12 cellular contexts compared by ENCODE assay signal in genomic region chr10:122463466-122464157, GRCh38. TPM values are rescaled to one million over a fixed set of nuclear protein-coding genes. Genes with fewer than 3 reads are reported as not detected.
DNase-seq lines count a peak whose midpoint lies in the region; ATAC-seq and TF ChIP-seq lines count a peak whose summit lies in the region.
"Had no signal": no experiment of that assay in that cellular context is flagged by ENCODE, and none has a peak within 500 bp of the region (broad histone marks: within the 10 kb centered on the region; RNA-seq: fewer than 3 reads in every experiment).

No MANE protein-coding gene starts in this region.

- no peaks in the 10 kb centered on the region for H3K9me3 Mint-ChIP-seq in stimulated activated effector memory CD8-positive, alpha-beta T cell treated with anti-CD3 and anti-CD28 coated beads, Interleukin-12 subunit alpha, Interleukin-12 subunit beta, amount 100 ng/mL, for 72 hours
- H3K9me3 Mint-ChIP-seq in activated naive CD4-positive, alpha-beta T cell treated with anti-CD3 and anti-CD28 coated beads for 36 hours, result no peaks in the 10 kb centered on the region
- H3K9me3 Mint-ChIP-seq: activated CD4-positive, alpha-beta memory T cell treated with anti-CD3 and anti-CD28 coated beads for 36 hours had no signal

- no peaks in the 10 kb centered on the region for H3K9me3 ChIP-seq in HUES6 (ENCODE audit: control insufficient read depth, insufficient read depth, low read depth, low read length)
- H3K9me3 ChIP-seq in colonic mucosa, result no peaks in the 10 kb centered on the region

- H3K36me3 ChIP-seq in HUES6 (ENCODE audit: control insufficient read depth, insufficient read depth, low read length) (no peaks in the 10 kb centered on the region), colonic mucosa (no peaks in the 10 kb centered on the region)
- H3K36me3 ChIP-seq: cardiac muscle cell had no signal

- no peak for TF ChIP-seq CTCF in cardiac fibroblast (IDR thresholded peaks at IDR 0.05; ENCODE audit: low read depth, low read length)
- no peak for TF ChIP-seq CTCF in lower leg skin (IDR thresholded peaks at IDR 0.05)
- TF ChIP-seq CTCF in colonic mucosa (IDR thresholded peaks at IDR 0.05), result no peak

- no peak for DNase-seq in cardiac fibroblast (ENCODE audit: low read depth in 2 of 2)
- DNase-seq in lower leg skin (ENCODE audit: low spot score in 2 of 2), result peak; percentile 14 to 87
- DNase-seq in stimulated activated effector memory CD8-positive, alpha-beta T cell treated with anti-CD3 and anti-CD28 coated beads, Interleukin-12 subunit alpha, Interleukin-12 subunit beta, amount 100 ng/mL, for 72 hours (ENCODE audit: low spot score in 2 of 2), result no peak
- no peak for DNase-seq in SK-N-DZ (ENCODE audit: low spot score)
- no peak for DNase-seq in NCI-H2081 (lab: John Stamatoyannopoulos, UW)
- no peak for DNase-seq in colonic mucosa
- no peak for DNase-seq in activated naive CD4-positive, alpha-beta T cell treated with anti-CD3 and anti-CD28 coated beads for 36 hours
- DNase-seq: activated CD4-positive, alpha-beta memory T cell treated with anti-CD3 and anti-CD28 coated beads for 36 hours; NCI-H2081 treated with DMSO at 0.1 percent for 48 hours; SIG-M5 had no signal

- H3K4me1 ChIP-seq in HUES6 (ENCODE audit: control insufficient read depth, insufficient read depth, low read length) (peaks cover 19% of the 10 kb centered on the region), colonic mucosa (peaks cover 3% of the 10 kb centered on the region)

- H3K4me3 ChIP-seq in HUES6 (ENCODE audit: low read depth, low read length) (peak overlapping the region; percentile 80), cardiac fibroblast (replicated peaks in 1 of 2; ENCODE audit: low read depth in 2 of 2, low read length in 2 of 2) (peak overlapping the region; percentile 73 to 80), lower leg skin (ENCODE audit: low read depth, poor library complexity, severe bottlenecking) (no peak overlapping the region), colonic mucosa (no peak overlapping the region)

- H3K9ac ChIP-seq in HUES6 (ENCODE audit: low read length) (no peak overlapping the region), colonic mucosa (ENCODE audit: low read depth in 2 of 2, low read length in 2 of 2) (peak overlapping the region in 1 of 2 donors; percentile 21)

- H3K27ac Mint-ChIP-seq in stimulated activated effector memory CD8-positive, alpha-beta T cell treated with anti-CD3 and anti-CD28 coated beads, Interleukin-12 subunit alpha, Interleukin-12 subunit beta, amount 100 ng/mL, for 72 hours, result no peak overlapping the region
- no peak overlapping the region for H3K27ac Mint-ChIP-seq in activated naive CD4-positive, alpha-beta T cell treated with anti-CD3 and anti-CD28 coated beads for 36 hours
- H3K27ac Mint-ChIP-seq: activated CD4-positive, alpha-beta memory T cell treated with anti-CD3 and anti-CD28 coated beads for 36 hours had no signal

- H3K27me3 ChIP-seq in HUES6 (ENCODE audit: control insufficient read depth, insufficient read depth, low read length), result peaks cover 80% of the 10 kb centered on the region
- H3K27me3 ChIP-seq in colonic mucosa, result peaks cover 20% of the 10 kb centered on the region
- H3K27me3 ChIP-seq: cardiac muscle cell had no signal

- H3K27me3 Mint-ChIP-seq in activated naive CD4-positive, alpha-beta T cell treated with anti-CD3 and anti-CD28 coated beads for 36 hours (ENCODE audit: low read depth), result peaks cover 57% of the 10 kb centered on the region

- CTCF ChIA-PET in activated naive CD4-positive, alpha-beta T cell treated with anti-CD3 and anti-CD28 coated beads for 36 hours (lab: Charles Lee), result interaction anchor here (0.6 to 1.3 kb wide), 3 partner anchors 22 to 104 kb away, joined by 3 to 5 read pairs (median 3); no protein-coding TSS in a partner anchor

- peaks cover 28% of the 10 kb centered on the region for H3K4me1 Mint-ChIP-seq in stimulated activated effector memory CD8-positive, alpha-beta T cell treated with anti-CD3 and anti-CD28 coated beads, Interleukin-12 subunit alpha, Interleukin-12 subunit beta, amount 100 ng/mL, for 72 hours
- H3K4me1 Mint-ChIP-seq in activated naive CD4-positive, alpha-beta T cell treated with anti-CD3 and anti-CD28 coated beads for 36 hours (ENCODE audit: low read depth), result peaks cover 4% of the 10 kb centered on the region

- no peak for ATAC-seq in stimulated activated effector memory CD8-positive, alpha-beta T cell treated with anti-CD3 and anti-CD28 coated beads, Interleukin-12 subunit alpha, Interleukin-12 subunit beta, amount 100 ng/mL, for 72 hours

- no peaks in the 10 kb centered on the region for H3K36me3 Mint-ChIP-seq in stimulated activated effector memory CD8-positive, alpha-beta T cell treated with anti-CD3 and anti-CD28 coated beads, Interleukin-12 subunit alpha, Interleukin-12 subunit beta, amount 100 ng/mL, for 72 hours
- no peaks in the 10 kb centered on the region for H3K36me3 Mint-ChIP-seq in activated naive CD4-positive, alpha-beta T cell treated with anti-CD3 and anti-CD28 coated beads for 36 hours (ENCODE audit: low read depth)
- H3K36me3 Mint-ChIP-seq: activated CD4-positive, alpha-beta memory T cell treated with anti-CD3 and anti-CD28 coated beads for 36 hours had no signal

- H3K4me3 Mint-ChIP-seq in stimulated activated effector memory CD8-positive, alpha-beta T cell treated with anti-CD3 and anti-CD28 coated beads, Interleukin-12 subunit alpha, Interleukin-12 subunit beta, amount 100 ng/mL, for 72 hours, result peak overlapping the region; percentile 71
- no peak overlapping the region for H3K4me3 Mint-ChIP-seq in activated naive CD4-positive, alpha-beta T cell treated with anti-CD3 and anti-CD28 coated beads for 36 hours

- H3K27ac ChIP-seq in HUES6 (ENCODE audit: low read depth, low read length) (no peak overlapping the region), colonic mucosa (no peak overlapping the region)
- H3K27ac ChIP-seq: cardiac muscle cell had no signal

- 44 to 56% methylated on average over 12 of the region's 12 CpGs for WGBS in lower leg skin, 2 donors

- intact Hi-C loops in lower leg skin (cut with DNase I; ENCODE audit: low total_unique reads) (no loop called here), colonic mucosa (cut with DNase I) (no loop called here)
- intact Hi-C loops in activated naive CD4-positive, alpha-beta T cell treated with anti-CD3 and anti-CD28 coated beads for 36 hours (cut with micrococcal nuclease), result no loop called here

- no peak for TF ChIP-seq POLR2A in lower leg skin (IDR thresholded peaks at IDR 0.05)

RNA-seq across cellular contexts. Expression of gene HTRA1, which starts 2.3 kb away (rescaled TPM):
- total RNA-seq in lower leg skin (100 to 1,000 TPM in 1 of 4 donors, 10 to 100 TPM in 3; 71.0 to 113 (median 84.1) TPM), colonic mucosa (10 to 100 TPM in 1 of 2 donors, 1 to 10 TPM in 1; 8.9 to 26.9 TPM)
- polyA plus RNA-seq in SK-N-DZ (2014; cell fraction: cytosol; rRNA removed), result 0.44 TPM in 1 of 2 replicates, not detected in the other
- not detected in 2 replicates for polyA plus RNA-seq in SK-N-DZ (2014; cell fraction: nucleus; rRNA removed)
- not detected for total RNA-seq in activated naive CD4-positive, alpha-beta T cell treated with anti-CD3 and anti-CD28 coated beads for 36 hours
- total RNA-seq: activated CD4-positive, alpha-beta memory T cell treated with anti-CD3 and anti-CD28 coated beads for 36 hours had no signal

RNA-seq across cellular contexts. Expression of gene ARMS2, which starts 9.2 kb away (rescaled TPM):
- total RNA-seq in lower leg skin (not detected), colonic mucosa (not detected)
- polyA plus RNA-seq in SK-N-DZ (2014; cell fraction: cytosol; rRNA removed), result not detected in 2 replicates
- not detected in 2 replicates for polyA plus RNA-seq in SK-N-DZ (2014; cell fraction: nucleus; rRNA removed)
- not detected for total RNA-seq in activated naive CD4-positive, alpha-beta T cell treated with anti-CD3 and anti-CD28 coated beads for 36 hours
- total RNA-seq: activated CD4-positive, alpha-beta memory T cell treated with anti-CD3 and anti-CD28 coated beads for 36 hours; cardiac muscle cell had no signal
- polyA plus RNA-seq: cardiac muscle cell had no signal

Comparison
In these comparisons a context has a peak if more than half of its experiments do, and no peak if none do; other contexts are left out.
1. H3K4me3 ChIP-seq: peak in HUES6 (single experiment) and cardiac fibroblast (2 of 2); none in lower leg skin (single experiment) and colonic mucosa (single experiment).
2. DNase-seq: peak in lower leg skin (2 of 2); none in cardiac fibroblast (0 of 2), stimulated activated effector memory CD8-positive, alpha-beta T cell treated with anti-CD3 and anti-CD28 coated beads, Interleukin-12 subunit alpha, Interleukin-12 subunit beta, amount 100 ng/mL, for 72 hours (0 of 2), SK-N-DZ (single experiment), NCI-H2081 (0 of 2), colonic mucosa (single experiment) and activated naive CD4-positive, alpha-beta T cell treated with anti-CD3 and anti-CD28 coated beads for 36 hours (single experiment).
3. RNA of gene HTRA1, which starts 2.3 kb away (total RNA-seq): 71.0 to 113 TPM in lower leg skin and 8.9 to 26.9 TPM in colonic mucosa; not detected in activated naive CD4-positive, alpha-beta T cell treated with anti-CD3 and anti-CD28 coated beads for 36 hours; every median in the first group is over 4 times any median in the second.